Comparison of ENCODE assay signal across 26 cellular contexts in the genomic region with DNA sequence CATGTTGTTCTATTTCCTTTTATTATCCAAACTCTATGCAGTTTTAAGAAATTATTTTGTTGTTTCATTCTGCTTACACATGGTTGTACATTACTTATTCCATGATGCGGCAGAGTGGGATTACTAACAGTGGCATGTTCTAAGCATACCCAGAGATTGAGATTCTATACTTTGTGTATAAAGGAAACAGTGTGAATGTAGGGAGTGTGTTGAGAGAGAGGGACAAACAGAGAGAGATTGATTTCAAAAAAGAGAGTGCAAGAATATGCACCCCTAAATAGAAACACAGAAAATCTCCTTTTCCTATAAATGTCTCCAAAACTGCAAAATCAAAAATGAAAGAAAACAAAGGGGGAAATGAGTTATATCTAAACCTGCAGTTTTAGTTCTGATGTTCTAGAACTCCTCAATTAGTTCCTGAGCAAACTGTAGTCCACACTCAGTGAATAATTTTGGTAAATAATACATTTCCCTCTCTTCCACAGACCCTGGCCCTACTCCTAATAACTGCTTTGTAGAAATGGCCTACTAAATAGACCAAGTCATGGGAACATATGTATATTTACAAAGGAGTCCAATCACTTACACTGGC. TPM values are rescaled to one million over a fixed set of nuclear protein-coding genes. Genes with fewer than 3 reads are reported as not detected.
DNase-seq lines count a peak whose midpoint lies in the region; ATAC-seq, FAIRE-seq and TF ChIP-seq lines count a peak whose summit lies in the region.
"Had no signal": no experiment of that assay in that cellular context is flagged by ENCODE, and none has a peak within 500 bp of the region (broad histone marks: within the 10 kb centered on the region; RNA-seq: fewer than 3 reads in every experiment).

No MANE protein-coding gene starts in this region.

- intact Hi-C loops in activated CD4-positive, alpha-beta T cell treated with anti-CD3 and anti-CD28 coated beads for 36 hours (cut with DNase I, micrococcal nuclease) = no loop called here

- H3K4me3 Mint-ChIP-seq in activated CD4-positive, alpha-beta T cell treated with anti-CD3 and anti-CD28 coated beads for 36 hours = no peak overlapping the region
- H3K4me3 Mint-ChIP-seq in activated T-helper 17 cell treated with anti-CD3 and anti-CD28 coated beads, Interleukin-2, amount 50 U/mL, for 72 hours = peak overlapping the region; percentile 5
- H3K4me3 Mint-ChIP-seq in endodermal cell = no peak overlapping the region
- H3K4me3 Mint-ChIP-seq: CD4-positive, alpha-beta memory T cell; dendritic cell treated with granulocyte-macrophage colony-stimulating factor and Interleukin-4, amounts not matched to agents 40 ng/mL and 50 ng/mL, for 4 days; mesothelial cell of epicardium; naive thymus-derived CD8-positive, alpha-beta T cell had no signal

- POLR2A ChIA-PET in activated CD4-positive, alpha-beta T cell treated with anti-CD3 and anti-CD28 coated beads for 36 hours (lab: Charles Lee) = no interaction called here

- no peak for DNase-seq in activated CD4-positive, alpha-beta T cell treated with anti-CD3 and anti-CD28 coated beads for 36 hours
- DNase-seq in activated CD4-positive, alpha-beta T cell treated with anti-CD3 and anti-CD28 coated beads, Interleukin-2, amount 50 U/mL, for 1 hour = no peak
- DNase-seq in GM12891 (ENCODE audit: insufficient read length, low spot score) (no peak), hippocampal formation (lab: John Stamatoyannopoulos, UW) (no peak), endodermal cell (no peak)
- DNase-seq: activated CD4-positive, CD25-positive, alpha-beta regulatory T cell treated with anti-CD3 and anti-CD28 coated beads, Interleukin-2, amount 50 U/mL, for 72 hours; activated CD8-positive, alpha-beta memory T cell treated with anti-CD3 and anti-CD28 coated beads, Interleukin-2, amount 50 U/mL, for 4 hours; caudate nucleus; CD4-positive, alpha-beta memory T cell; EL; left ventricle myocardium superior; naive thymus-derived CD8-positive, alpha-beta T cell; NCI-H1105 treated with DMSO at 0.1 percent for 48 hours; NCI-H2029 treated with DMSO at 0.1 percent for 48 hours; NCI-H345; NCI-H748 treated with DMSO at 0.1 percent for 48 hours; OCI-M1; pancreas had no signal

- FAIRE-seq in GM12891 (lab: Jason Lieb, UNC) = peak; percentile 55
- FAIRE-seq: astrocyte, endometrium, urothelium cell line had no signal

- no peaks in the 10 kb centered on the region for H3K36me3 ChIP-seq in endodermal cell (ENCODE audit: control insufficient read depth, insufficient read depth, low read length)
- H3K36me3 ChIP-seq: pancreas had no signal

- no peak for TF ChIP-seq POLR2A in GM12891 (IDR thresholded peaks at IDR 0.05; ENCODE audit: low read depth, low read length)

- peaks cover 17% of the 10 kb centered on the region for H3K36me3 Mint-ChIP-seq in activated CD4-positive, alpha-beta T cell treated with anti-CD3 and anti-CD28 coated beads for 36 hours (ENCODE audit: low read depth)
- H3K36me3 Mint-ChIP-seq in activated T-helper 17 cell treated with anti-CD3 and anti-CD28 coated beads, Interleukin-2, amount 50 U/mL, for 72 hours (ENCODE audit: low read depth) = no peaks in the 10 kb centered on the region
- H3K36me3 Mint-ChIP-seq in endodermal cell (ENCODE audit: low read depth) = no peaks in the 10 kb centered on the region

- CTCF ChIA-PET in activated CD4-positive, alpha-beta T cell treated with anti-CD3 and anti-CD28 coated beads for 36 hours (lab: Charles Lee) = interaction anchor here (0.8 kb wide), 1 partner anchor 13 kb away, joined by 3 read pairs; no protein-coding TSS in a partner anchor

- peak; percentile 77 for ATAC-seq in activated CD4-positive, alpha-beta T cell treated with anti-CD3 and anti-CD28 coated beads for 36 hours
- peak; percentile 62 for ATAC-seq in GM21723 (IDR thresholded peaks at IDR 0.05; ENCODE audit: unreplicated experiment)
- peak; percentile 24 for ATAC-seq in activated T-helper 17 cell treated with anti-CD3 and anti-CD28 coated beads, Interleukin-2, amount 50 U/mL, for 72 hours (replicated peaks)
- no peak for ATAC-seq in HG03095 (IDR thresholded peaks at IDR 0.05; ENCODE audit: unreplicated experiment)
- ATAC-seq: left ventricle myocardium superior; naive thymus-derived CD8-positive, alpha-beta T cell; pancreas had no signal

- H3K27ac ChIP-seq in endodermal cell (ENCODE audit: low read depth, low read length) = no peak overlapping the region
- H3K27ac ChIP-seq: pancreas had no signal

- no peaks in the 10 kb centered on the region for H3K9me3 ChIP-seq in endodermal cell (ENCODE audit: control insufficient read depth, low read length)
- H3K9me3 ChIP-seq: pancreas had no signal

- H3K27me3 Mint-ChIP-seq in activated CD4-positive, alpha-beta T cell treated with anti-CD3 and anti-CD28 coated beads for 36 hours = no peaks in the 10 kb centered on the region
- H3K27me3 Mint-ChIP-seq in activated T-helper 17 cell treated with anti-CD3 and anti-CD28 coated beads, Interleukin-2, amount 50 U/mL, for 72 hours = no peaks in the 10 kb centered on the region
- no peaks in the 10 kb centered on the region for H3K27me3 Mint-ChIP-seq in endodermal cell (ENCODE audit: insufficient read depth)
- H3K27me3 Mint-ChIP-seq: CD4-positive, alpha-beta memory T cell; dendritic cell treated with granulocyte-macrophage colony-stimulating factor and Interleukin-4, amounts not matched to agents 40 ng/mL and 50 ng/mL, for 4 days; naive thymus-derived CD8-positive, alpha-beta T cell had no signal

- no peak overlapping the region for H3K4me3 ChIP-seq in endodermal cell (ENCODE audit: low read length)
- H3K4me3 ChIP-seq: pancreas had no signal

- no peak overlapping the region for H3K9ac ChIP-seq in endodermal cell (ENCODE audit: extremely low read depth, low read length, poor library complexity, severe bottlenecking)

- WGBS in endodermal cell (ENCODE audit: insufficient coverage in 1 of 2, insufficient read length in 1 of 2), 2 experiments = 95 to 100% methylated on average over 1 of the region's 1 CpG

- no peaks in the 10 kb centered on the region for H3K27me3 ChIP-seq in endodermal cell (ENCODE audit: control insufficient read depth, insufficient read depth, low read length, poor library complexity, severe bottlenecking)
- H3K27me3 ChIP-seq: pancreas had no signal

- H3K4me1 Mint-ChIP-seq in activated CD4-positive, alpha-beta T cell treated with anti-CD3 and anti-CD28 coated beads for 36 hours = peaks cover 21% of the 10 kb centered on the region
- no peaks in the 10 kb centered on the region for H3K4me1 Mint-ChIP-seq in activated T-helper 17 cell treated with anti-CD3 and anti-CD28 coated beads, Interleukin-2, amount 50 U/mL, for 72 hours
- H3K4me1 Mint-ChIP-seq in endodermal cell = no peaks in the 10 kb centered on the region
- H3K4me1 Mint-ChIP-seq: CD4-positive, alpha-beta memory T cell; mesothelial cell of epicardium; naive thymus-derived CD8-positive, alpha-beta T cell had no signal

- no peaks in the 10 kb centered on the region for H3K4me1 ChIP-seq in endodermal cell (ENCODE audit: control insufficient read depth, insufficient read depth, low read length)
- H3K4me1 ChIP-seq: pancreas had no signal

- TF ChIP-seq CTCF in endodermal cell (conservative IDR thresholded peaks at IDR 0.05) = no peak

- H3K27ac Mint-ChIP-seq in activated CD4-positive, alpha-beta T cell treated with anti-CD3 and anti-CD28 coated beads for 36 hours = peak overlapping the region; percentile 67
- peak overlapping the region; percentile 0 for H3K27ac Mint-ChIP-seq in activated T-helper 17 cell treated with anti-CD3 and anti-CD28 coated beads, Interleukin-2, amount 50 U/mL, for 72 hours
- no peak overlapping the region for H3K27ac Mint-ChIP-seq in endodermal cell
- H3K27ac Mint-ChIP-seq: dendritic cell treated with granulocyte-macrophage colony-stimulating factor and Interleukin-4, amounts not matched to agents 40 ng/mL and 50 ng/mL, for 4 days; mesothelial cell of epicardium had no signal

- no peaks in the 10 kb centered on the region for H3K9me3 Mint-ChIP-seq in activated CD4-positive, alpha-beta T cell treated with anti-CD3 and anti-CD28 coated beads for 36 hours (ENCODE audit: low read depth)
- no peaks in the 10 kb centered on the region for H3K9me3 Mint-ChIP-seq in activated T-helper 17 cell treated with anti-CD3 and anti-CD28 coated beads, Interleukin-2, amount 50 U/mL, for 72 hours
- H3K9me3 Mint-ChIP-seq in endodermal cell = peaks cover 9% of the 10 kb centered on the region

TF ChIP-seq in GM12891, 5 proteins besides CTCF, POLR2A, EP300 and RAD21:
- TF ChIP-seq SPI1 (IDR thresholded peaks at IDR 0.05; ENCODE audit: low read depth, low read length) (no peak), POLR2AphosphoS5 (IDR thresholded peaks at IDR 0.05; ENCODE audit: low read depth, low read length) (no peak), PAX5 (IDR thresholded peaks at IDR 0.05; ENCODE audit: insufficient read depth, low read length, severe bottlenecking) (no peak), POU2F2 (IDR thresholded peaks at IDR 0.05; ENCODE audit: low read depth, low read length) (no peak)

RNA-seq across cellular contexts. Expression of a gene that starts 31.0 kb away (rescaled TPM):
- total RNA-seq in activated CD4-positive, alpha-beta T cell treated with anti-CD3 and anti-CD28 coated beads for 36 hours = 1 to 10 TPM; 1.8 to 3.7 TPM
- polyA plus RNA-seq in GM12891 (2012; ENCODE audit: low read depth, missing spikeins) = 1.6 TPM
- total RNA-seq in activated T-helper 17 cell treated with anti-CD3 and anti-CD28 coated beads, Interleukin-2, amount 50 U/mL, for 72 hours = 1 to 10 TPM; 1.1 to 2.6 TPM
- 1 to 10 TPM; 1.4 TPM for total RNA-seq in endodermal cell
- 2.0 TPM for polyA plus RNA-seq in endodermal cell (2013, experiment 1 of 2)
- polyA plus RNA-seq in endodermal cell (2013, experiment 2 of 2) = 0.91 TPM
